ENCODE assay signal across 1 cellular context in genomic region chr4:48779095-48779997, GRCh38.
A peak's percentile ranks its signal among the peaks of the same experiment; 100 is the strongest.
TF ChIP-seq lines count a peak whose summit lies in the region.

No MANE protein-coding gene starts in this region.

TF ChIP-seq in K562, 482 proteins besides CTCF, POLR2A, EP300 and RAD21 (continued from another document and continues in another):
- no peak for TF ChIP-seq SP2 (IDR thresholded peaks at IDR 0.05; ENCODE audit: extremely low read depth, low read depth, low read length, poor library complexity, severe bottlenecking)
- no peak for TF ChIP-seq NR4A1 (CRISPR knock-in tag; IDR thresholded peaks at IDR 0.05)
- no peak for TF ChIP-seq NR4A1 (tag; IDR thresholded peaks at IDR 0.05)
- no peak for TF ChIP-seq ZNF408 (CRISPR knock-in tag; IDR thresholded peaks at IDR 0.05; ENCODE audit: low read depth)
- TF ChIP-seq TBL1XR1 (IDR thresholded peaks at IDR 0.05; ENCODE audit: low read length in 2 of 2), result no peak
- TF ChIP-seq, protein P1, sequence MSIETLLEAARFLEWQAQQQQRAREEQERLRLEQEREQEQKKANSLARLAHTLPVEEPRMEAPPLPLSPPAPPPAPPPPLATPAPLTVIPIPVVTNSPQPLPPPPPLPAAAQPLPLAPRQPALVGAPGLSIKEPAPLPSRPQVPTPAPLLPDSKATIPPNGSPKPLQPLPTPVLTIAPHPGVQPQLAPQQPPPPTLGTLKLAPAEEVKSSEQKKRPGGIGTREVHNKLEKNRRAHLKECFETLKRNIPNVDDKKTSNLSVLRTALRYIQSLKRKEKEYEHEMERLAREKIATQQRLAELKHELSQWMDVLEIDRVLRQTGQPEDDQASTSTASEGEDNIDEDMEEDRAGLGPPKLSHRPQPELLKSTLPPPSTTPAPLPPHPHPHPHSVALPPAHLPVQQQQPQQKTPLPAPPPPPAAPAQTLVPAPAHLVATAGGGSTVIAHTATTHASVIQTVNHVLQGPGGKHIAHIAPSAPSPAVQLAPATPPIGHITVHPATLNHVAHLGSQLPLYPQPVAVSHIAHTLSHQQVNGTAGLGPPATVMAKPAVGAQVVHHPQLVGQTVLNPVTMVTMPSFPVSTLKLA (conservative IDR thresholded peaks at IDR 0.05), result 0 out of 4 replicates have a peak, but pooled peaks of 1 of the 2 experiments have one; percentile 25
- TF ChIP-seq HCFC1 (IDR thresholded peaks at IDR 0.05; ENCODE audit: low read depth, low read length), result no peak
- no peak for TF ChIP-seq BRD9 (IDR thresholded peaks at IDR 0.05; ENCODE audit: low read depth, partially characterized antibody)
- no peak for TF ChIP-seq SETDB1 (IDR thresholded peaks at IDR 0.05; ENCODE audit: low read length)
- no peak for TF ChIP-seq ZNF780A (CRISPR knock-in tag; IDR thresholded peaks at IDR 0.05)
- no peak for TF ChIP-seq CAMTA2 (CRISPR knock-in tag; conservative IDR thresholded peaks at IDR 0.05)
- TF ChIP-seq NFE2 (IDR thresholded peaks at IDR 0.05; ENCODE audit: low read depth), result no peak
- TF ChIP-seq KDM4B (IDR thresholded peaks at IDR 0.05; ENCODE audit: borderline replicate concordance in 2 of 2, low read depth in 1 of 2), result no peak
- TF ChIP-seq FOXA1 (IDR thresholded peaks at IDR 0.05; ENCODE audit: borderline replicate concordance), result no peak
- TF ChIP-seq PHTF2 (CRISPR knock-in tag; IDR thresholded peaks at IDR 0.05), result no peak
- TF ChIP-seq ZBTB1 (CRISPR knock-in tag; IDR thresholded peaks at IDR 0.05; ENCODE audit: borderline replicate concordance, low read depth), result peak; percentile 96
- no peak for TF ChIP-seq HMG20B (CRISPR knock-in tag; IDR thresholded peaks at IDR 0.05)
- no peak for TF ChIP-seq ASH1L (IDR thresholded peaks at IDR 0.05; ENCODE audit: borderline replicate concordance, low read depth, partially characterized antibody)
- no peak for TF ChIP-seq IRF1 (CRISPR knock-in tag; IDR thresholded peaks at IDR 0.05; ENCODE audit: borderline replicate concordance)
- TF ChIP-seq FOS (IDR thresholded peaks at IDR 0.05; ENCODE audit: extremely low read depth, insufficient read length), result no peak
- TF ChIP-seq ZNF785 (CRISPR knock-in tag; IDR thresholded peaks at IDR 0.05), result no peak
- TF ChIP-seq SMAD1 (IDR thresholded peaks at IDR 0.05; ENCODE audit: low read depth, low read length, partially characterized antibody), result no peak
- TF ChIP-seq CCNT2 (IDR thresholded peaks at IDR 0.05; ENCODE audit: borderline replicate concordance, extremely low read depth, insufficient read length, low read depth, low read length), result peak; percentile 61
- no peak for TF ChIP-seq HMBOX1 (IDR thresholded peaks at IDR 0.05)
- no peak for TF ChIP-seq STAG1 (CRISPR knock-in tag; IDR thresholded peaks at IDR 0.05; ENCODE audit: borderline replicate concordance)
- TF ChIP-seq GTF2E2 (tag; IDR thresholded peaks at IDR 0.05), result no peak
- TF ChIP-seq ZC3H4 (CRISPR knock-in tag; IDR thresholded peaks at IDR 0.05; ENCODE audit: borderline replicate concordance), result no peak
- no peak; the same call in 1 of the 2 replicates for TF ChIP-seq GABPB1 (CRISPR knock-in tag; IDR thresholded peaks at IDR 0.05)
- TF ChIP-seq, protein P2, sequence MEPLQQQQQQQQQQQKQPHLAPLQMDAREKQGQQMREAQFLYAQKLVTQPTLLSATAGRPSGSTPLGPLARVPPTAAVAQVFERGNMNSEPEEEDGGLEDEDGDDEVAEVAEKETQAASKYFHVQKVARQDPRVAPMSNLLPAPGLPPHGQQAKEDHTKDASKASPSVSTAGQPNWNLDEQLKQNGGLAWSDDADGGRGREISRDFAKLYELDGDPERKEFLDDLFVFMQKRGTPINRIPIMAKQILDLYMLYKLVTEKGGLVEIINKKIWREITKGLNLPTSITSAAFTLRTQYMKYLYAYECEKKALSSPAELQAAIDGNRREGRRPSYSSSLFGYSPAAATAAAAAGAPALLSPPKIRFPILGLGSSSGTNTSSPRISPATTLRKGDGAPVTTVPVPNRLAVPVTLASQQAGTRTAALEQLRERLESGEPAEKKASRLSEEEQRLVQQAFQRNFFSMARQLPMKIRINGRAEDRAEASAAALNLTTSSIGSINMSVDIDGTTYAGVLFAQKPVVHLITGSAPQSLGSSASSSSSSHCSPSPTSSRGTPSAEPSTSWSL (CRISPR knock-in tag; IDR thresholded peaks at IDR 0.05; ENCODE audit: borderline replicate concordance), result no peak
- TF ChIP-seq ELK3 (CRISPR knock-in tag; IDR thresholded peaks at IDR 0.05), result no peak
- no peak for TF ChIP-seq CC2D1A (IDR thresholded peaks at IDR 0.05)
- TF ChIP-seq NFIC (IDR thresholded peaks at IDR 0.05), result no peak
- TF ChIP-seq TAF7 (tag; IDR thresholded peaks at IDR 0.05), result no peak
- no peak for TF ChIP-seq ZNF668 (CRISPR knock-in tag; IDR thresholded peaks at IDR 0.05)
- no peak for TF ChIP-seq U2AF1 (optimal IDR thresholded peaks at IDR 0.05; ENCODE audit: low read depth, low read length)
- TF ChIP-seq CTBP1 (IDR thresholded peaks at IDR 0.05; ENCODE audit: borderline replicate concordance), result peak; percentile 89
- TF ChIP-seq JUN (IDR thresholded peaks at IDR 0.05; ENCODE audit: borderline replicate concordance, low read depth, low read length), result no peak
- TF ChIP-seq JUN (CRISPR knock-in tag; IDR thresholded peaks at IDR 0.05; ENCODE audit: borderline replicate concordance), result peak; percentile 79; the same call in 1 of the 2 replicates
- TF ChIP-seq TAF9B (IDR thresholded peaks at IDR 0.05; ENCODE audit: partially characterized antibody), result no peak
- TF ChIP-seq SP1 (CRISPR knock-in tag; IDR thresholded peaks at IDR 0.05), result no peak; the same call in 1 of the 2 replicates
- TF ChIP-seq, protein P3, sequence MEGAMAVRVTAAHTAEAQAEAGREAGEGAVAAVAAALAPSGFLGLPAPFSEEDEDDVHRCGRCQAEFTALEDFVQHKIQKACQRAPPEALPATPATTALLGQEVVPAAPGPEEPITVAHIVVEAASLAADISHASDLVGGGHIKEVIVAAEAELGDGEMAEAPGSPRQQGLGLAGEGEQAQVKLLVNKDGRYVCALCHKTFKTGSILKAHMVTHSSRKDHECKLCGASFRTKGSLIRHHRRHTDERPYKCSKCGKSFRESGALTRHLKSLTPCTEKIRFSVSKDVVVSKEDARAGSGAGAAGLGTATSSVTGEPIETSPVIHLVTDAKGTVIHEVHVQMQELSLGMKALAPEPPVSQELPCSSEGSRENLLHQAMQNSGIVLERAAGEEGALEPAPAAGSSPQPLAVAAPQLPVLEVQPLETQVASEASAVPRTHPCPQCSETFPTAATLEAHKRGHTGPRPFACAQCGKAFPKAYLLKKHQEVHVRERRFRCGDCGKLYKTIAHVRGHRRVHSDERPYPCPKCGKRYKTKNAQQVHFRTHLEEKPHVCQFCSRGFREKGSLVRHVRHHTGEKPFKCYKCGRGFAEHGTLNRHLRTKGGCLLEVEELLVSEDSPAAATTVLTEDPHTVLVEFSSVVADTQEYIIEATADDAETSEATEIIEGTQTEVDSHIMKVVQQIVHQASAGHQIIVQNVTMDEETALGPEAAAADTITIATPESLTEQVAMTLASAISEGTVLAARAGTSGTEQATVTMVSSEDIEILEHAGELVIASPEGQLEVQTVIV (CRISPR knock-in tag; IDR thresholded peaks at IDR 0.05; ENCODE audit: borderline replicate concordance), result no peak
- no peak for TF ChIP-seq JUNB (CRISPR knock-in tag; conservative IDR thresholded peaks at IDR 0.05)
- TF ChIP-seq GATAD2A (IDR thresholded peaks at IDR 0.05), result 0 out of 2 replicates have a peak, but pooled peaks have one; percentile 20
- TF ChIP-seq MTF1 (CRISPR knock-in tag; IDR thresholded peaks at IDR 0.05; ENCODE audit: borderline replicate concordance), result no peak
- no peak for TF ChIP-seq NCOA2 (IDR thresholded peaks at IDR 0.05; ENCODE audit: partially characterized antibody in 2 of 2)
- 0 out of 2 replicates have a peak, but pooled peaks have one; percentile 47 for TF ChIP-seq KLF1 (tag; IDR thresholded peaks at IDR 0.05)
- TF ChIP-seq DNMT1 (IDR thresholded peaks at IDR 0.05), result no peak
- no peak for TF ChIP-seq ZNF124 (CRISPR knock-in tag; IDR thresholded peaks at IDR 0.05)
- TF ChIP-seq ZNF449 (CRISPR knock-in tag; IDR thresholded peaks at IDR 0.05), result no peak
- no peak for TF ChIP-seq NR2C1 (IDR thresholded peaks at IDR 0.05)
- TF ChIP-seq NR2C1 (tag; IDR thresholded peaks at IDR 0.05), result no peak
- no peak for TF ChIP-seq SNIP1 (IDR thresholded peaks at IDR 0.05; ENCODE audit: low read depth)
- peak; percentile 85 for TF ChIP-seq RBFOX2 (IDR thresholded peaks at IDR 0.05; ENCODE audit: low read depth, low read length)
- TF ChIP-seq, protein P4, sequence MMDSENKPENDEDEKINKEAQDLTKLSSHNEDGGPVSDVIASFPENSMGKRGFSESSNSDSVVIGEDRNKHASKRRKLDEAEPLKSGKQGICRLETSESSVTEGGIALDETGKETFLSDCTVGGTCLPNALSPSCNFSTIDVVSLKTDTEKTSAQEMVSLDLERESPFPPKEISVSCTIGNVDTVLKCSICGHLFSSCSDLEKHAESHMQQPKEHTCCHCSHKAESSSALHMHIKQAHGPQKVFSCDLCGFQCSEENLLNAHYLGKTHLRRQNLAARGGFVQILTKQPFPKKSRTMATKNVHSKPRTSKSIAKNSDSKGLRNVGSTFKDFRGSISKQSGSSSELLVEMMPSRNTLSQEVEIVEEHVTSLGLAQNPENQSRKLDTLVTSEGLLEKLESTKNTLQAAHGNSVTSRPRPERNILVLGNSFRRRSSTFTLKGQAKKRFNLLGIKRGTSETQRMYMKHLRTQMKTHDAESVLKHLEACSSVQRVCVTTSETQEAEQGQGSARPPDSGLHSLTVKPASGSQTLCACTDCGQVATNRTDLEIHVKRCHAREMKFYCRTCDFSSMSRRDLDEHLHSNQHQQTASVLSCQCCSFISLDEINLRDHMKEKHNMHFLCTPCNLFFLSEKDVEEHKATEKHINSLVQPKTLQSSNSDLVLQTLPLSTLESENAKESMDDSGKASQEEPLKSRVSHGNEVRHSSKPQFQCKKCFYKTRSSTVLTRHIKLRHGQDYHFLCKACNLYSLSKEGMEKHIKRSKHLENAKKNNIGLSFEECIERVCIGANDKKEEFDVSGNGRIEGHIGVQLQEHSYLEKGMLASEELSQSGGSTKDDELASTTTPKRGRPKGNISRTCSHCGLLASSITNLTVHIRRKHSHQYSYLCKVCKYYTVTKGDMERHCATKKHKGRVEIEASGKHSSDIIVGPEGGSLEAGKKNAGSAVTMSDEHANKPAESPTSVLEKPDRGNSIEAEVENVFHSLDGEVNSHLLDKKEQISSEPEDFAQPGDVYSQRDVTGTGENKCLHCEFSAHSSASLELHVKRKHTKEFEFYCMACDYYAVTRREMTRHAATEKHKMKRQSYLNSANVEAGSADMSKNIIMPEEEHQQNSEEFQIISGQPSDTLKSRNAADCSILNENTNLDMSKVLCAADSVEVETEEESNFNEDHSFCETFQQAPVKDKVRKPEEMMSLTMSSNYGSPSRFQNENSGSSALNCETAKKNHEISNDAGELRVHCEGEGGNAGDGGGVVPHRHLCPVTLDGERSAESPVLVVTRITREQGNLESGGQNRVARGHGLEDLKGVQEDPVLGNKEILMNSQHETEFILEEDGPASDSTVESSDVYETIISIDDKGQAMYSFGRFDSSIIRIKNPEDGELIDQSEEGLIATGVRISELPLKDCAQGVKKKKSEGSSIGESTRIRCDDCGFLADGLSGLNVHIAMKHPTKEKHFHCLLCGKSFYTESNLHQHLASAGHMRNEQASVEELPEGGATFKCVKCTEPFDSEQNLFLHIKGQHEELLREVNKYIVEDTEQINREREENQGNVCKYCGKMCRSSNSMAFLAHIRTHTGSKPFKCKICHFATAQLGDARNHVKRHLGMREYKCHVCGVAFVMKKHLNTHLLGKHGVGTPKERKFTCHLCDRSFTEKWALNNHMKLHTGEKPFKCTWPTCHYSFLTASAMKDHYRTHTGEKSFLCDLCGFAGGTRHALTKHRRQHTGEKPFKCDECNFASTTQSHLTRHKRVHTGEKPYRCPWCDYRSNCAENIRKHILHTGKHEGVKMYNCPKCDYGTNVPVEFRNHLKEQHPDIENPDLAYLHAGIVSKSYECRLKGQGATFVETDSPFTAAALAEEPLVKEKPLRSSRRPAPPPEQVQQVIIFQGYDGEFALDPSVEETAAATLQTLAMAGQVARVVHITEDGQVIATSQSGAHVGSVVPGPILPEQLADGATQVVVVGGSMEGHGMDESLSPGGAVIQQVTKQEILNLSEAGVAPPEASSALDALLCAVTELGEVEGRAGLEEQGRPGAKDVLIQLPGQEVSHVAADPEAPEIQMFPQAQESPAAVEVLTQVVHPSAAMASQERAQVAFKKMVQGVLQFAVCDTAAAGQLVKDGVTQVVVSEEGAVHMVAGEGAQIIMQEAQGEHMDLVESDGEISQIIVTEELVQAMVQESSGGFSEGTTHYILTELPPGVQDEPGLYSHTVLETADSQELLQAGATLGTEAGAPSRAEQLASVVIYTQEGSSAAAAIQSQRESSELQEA (IDR thresholded peaks at IDR 0.05; ENCODE audit: low read depth), result no peak
- no peak for TF ChIP-seq CBX2 (IDR thresholded peaks at IDR 0.05; ENCODE audit: insufficient read depth, low read length, poor library complexity, severe bottlenecking)
